10 cellular contexts compared by ENCODE assay signal in genomic region chr3:37946531-37946889, GRCh38. TPM values are rescaled to one million over a fixed set of nuclear protein-coding genes. Genes with fewer than 3 reads are reported as not detected.
DNase-seq lines count a peak whose midpoint lies in the region; ATAC-seq and TF ChIP-seq lines count a peak whose summit lies in the region.
"Had no signal": no experiment of that assay in that cellular context is flagged by ENCODE, and none has a peak within 500 bp of the region (broad histone marks: within the 10 kb centered on the region; RNA-seq: fewer than 3 reads in every experiment).

No MANE protein-coding gene starts in this region.

- CTCF ChIA-PET in HEK293 (lab: Yijun Ruan, JAX) = interaction anchor here (0.6 to 1.0 kb wide), 2 partner anchors 21 to 92 kb away, joined by 3 to 4 read pairs; no protein-coding TSS in a partner anchor
- CTCF ChIA-PET in CD8-positive, alpha-beta memory T cell (lab: Charles Lee) = no interaction called here

- H3K27me3 Mint-ChIP-seq in CD8-positive, alpha-beta memory T cell = peaks cover 2 to 6% of the 10 kb centered on the region in 2 donors
- H3K27me3 Mint-ChIP-seq: activated naive CD8-positive, alpha-beta T cell treated with anti-CD3 and anti-CD28 coated beads for 36 hours had no signal

- H3K9me3 ChIP-seq in HEK293 (ENCODE audit: control insufficient read depth, insufficient read depth, low read depth, low read length) = no peaks in the 10 kb centered on the region
- no peaks in the 10 kb centered on the region for H3K9me3 ChIP-seq in left lung
- H3K9me3 ChIP-seq in stomach = no peaks in the 10 kb centered on the region
- H3K9me3 ChIP-seq in CD8-positive, alpha-beta memory T cell (ENCODE audit: low read length) = no peaks in the 10 kb centered on the region
- H3K9me3 ChIP-seq: BLaER1 had no signal

- no peak overlapping the region for H3K27ac Mint-ChIP-seq in CD8-positive, alpha-beta memory T cell
- H3K27ac Mint-ChIP-seq: activated naive CD8-positive, alpha-beta T cell treated with anti-CD3 and anti-CD28 coated beads for 36 hours had no signal

- no peaks in the 10 kb centered on the region for H3K9me3 Mint-ChIP-seq in CD8-positive, alpha-beta memory T cell
- H3K9me3 Mint-ChIP-seq: activated naive CD8-positive, alpha-beta T cell treated with anti-CD3 and anti-CD28 coated beads for 36 hours had no signal

- H3K4me1 Mint-ChIP-seq in CD8-positive, alpha-beta memory T cell = no peaks in the 10 kb centered on the region

- no peak overlapping the region for H3K4me3 Mint-ChIP-seq in CD8-positive, alpha-beta memory T cell
- H3K4me3 Mint-ChIP-seq: activated naive CD8-positive, alpha-beta T cell treated with anti-CD3 and anti-CD28 coated beads for 36 hours had no signal

- ATAC-seq in left lung = no peak
- no peak for ATAC-seq in GM19324 (IDR thresholded peaks at IDR 0.05; ENCODE audit: low FRiP score, unreplicated experiment)

- H3K27me3 ChIP-seq in brain microvascular endothelial cell (replicated peaks) (no peaks in the 10 kb centered on the region), left lung (no peaks in the 10 kb centered on the region), stomach (no peaks in the 10 kb centered on the region)
- no peaks in the 10 kb centered on the region for H3K27me3 ChIP-seq in CD8-positive, alpha-beta memory T cell (ENCODE audit: insufficient read depth, low read length, poor library complexity, severe bottlenecking)
- H3K27me3 ChIP-seq: BLaER1 had no signal

- no peak for TF ChIP-seq POLR2A in stomach (IDR thresholded peaks at IDR 0.05)

- no peak overlapping the region for H3K27ac ChIP-seq in HEK293 (ENCODE audit: extremely low read depth, low read depth, low read length)
- H3K27ac ChIP-seq in brain microvascular endothelial cell = peak overlapping the region; percentile 62
- H3K27ac ChIP-seq in left lung = peak overlapping the region; percentile 43 to 54
- peak overlapping the region; percentile 67 to 84 (median 75) for H3K27ac ChIP-seq in stomach
- H3K27ac ChIP-seq in CD8-positive, alpha-beta memory T cell (ENCODE audit: low read depth, low read length) = no peak overlapping the region
- H3K27ac ChIP-seq: BLaER1 had no signal

- H3K4me1 ChIP-seq in HEK293 (ENCODE audit: control insufficient read depth, insufficient read depth, low read length) (peaks cover 7% of the 10 kb centered on the region), left lung (peaks cover 26 to 50% of the 10 kb centered on the region in 2 donors), stomach (peaks cover 50 to 65% (median 57%) of the 10 kb centered on the region in 4 donors)
- no peaks in the 10 kb centered on the region for H3K4me1 ChIP-seq in CD8-positive, alpha-beta memory T cell (ENCODE audit: insufficient read depth, low read length)

- H3K36me3 ChIP-seq in HEK293 (ENCODE audit: control insufficient read depth in 2 of 2, insufficient read depth in 1 of 2, low read length in 2 of 2) (no peaks in the 10 kb centered on the region), brain microvascular endothelial cell (replicated peaks) (no peaks in the 10 kb centered on the region), left lung (no peaks in the 10 kb centered on the region), stomach (no peaks in the 10 kb centered on the region)
- no peaks in the 10 kb centered on the region for H3K36me3 ChIP-seq in CD8-positive, alpha-beta memory T cell (ENCODE audit: insufficient read depth, low read length)
- H3K36me3 ChIP-seq: BLaER1 had no signal

- WGBS in stomach, 5 donors = 27 to 33% (median 32%) methylated on average over 2 of the region's 2 CpGs

- in situ Hi-C loops in brain microvascular endothelial cell (cut with HindIII; ENCODE audit: low pct_ligation_motif_present, low sequenced_read_pairs) = no loop called here

- intact Hi-C loops in left lung (cut with DNase I) (no loop called here), stomach (cut with DNase I; ENCODE audit: low total_unique reads) (no loop called here)

- H3K36me3 Mint-ChIP-seq in CD8-positive, alpha-beta memory T cell = no peaks in the 10 kb centered on the region
- H3K36me3 Mint-ChIP-seq: activated naive CD8-positive, alpha-beta T cell treated with anti-CD3 and anti-CD28 coated beads for 36 hours had no signal

- no peak for TF ChIP-seq EP300 in stomach (IDR thresholded peaks at IDR 0.05)

- no peak overlapping the region for H3K4me3 ChIP-seq in HEK293 (ENCODE audit: low read depth, low read length)
- no peak overlapping the region for H3K4me3 ChIP-seq in brain microvascular endothelial cell (ENCODE audit: low read depth, low read length)
- H3K4me3 ChIP-seq in left lung = no peak overlapping the region
- H3K4me3 ChIP-seq in stomach = no peak overlapping the region
- H3K4me3 ChIP-seq in CD8-positive, alpha-beta memory T cell (ENCODE audit: low read length) = no peak overlapping the region
- H3K4me3 ChIP-seq: BLaER1 had no signal

- TF ChIP-seq CTCF in HEK293 (tag by site-specific recombination; IDR thresholded peaks at IDR 0.05) = no peak
- TF ChIP-seq CTCF in brain microvascular endothelial cell (IDR thresholded peaks at IDR 0.05; ENCODE audit: low read depth, low read length, missing control alignments) = no peak
- TF ChIP-seq CTCF in left lung (IDR thresholded peaks at IDR 0.05) = no peak
- no peak for TF ChIP-seq CTCF in stomach (IDR thresholded peaks at IDR 0.05)

- no peak for DNase-seq in brain microvascular endothelial cell
- no peak for DNase-seq in left lung
- DNase-seq in stomach = no peak
- DNase-seq in NCI-H1417 treated with DMSO at 0.1 percent for 48 hours (lab: John Stamatoyannopoulos, UW) = no peak
- no peak for DNase-seq in CD8-positive, alpha-beta memory T cell
- DNase-seq in NCI-H524 treated with DMSO at 0.1 percent for 48 hours (lab: John Stamatoyannopoulos, UW) = no peak
- DNase-seq: activated naive CD8-positive, alpha-beta T cell treated with anti-CD3 and anti-CD28 coated beads for 36 hours had no signal

- POLR2A ChIA-PET in HEK293 (lab: Yijun Ruan, JAX) = no interaction called here
- POLR2A ChIA-PET in CD8-positive, alpha-beta memory T cell (lab: Charles Lee) = no interaction called here

TF ChIP-seq in HEK293, 187 proteins besides CTCF, POLR2A, EP300 and RAD21:
- TF ChIP-seq ZBTB20 (tag by site-specific recombination; IDR thresholded peaks at IDR 0.05) (0 out of 2 replicates have a peak, but pooled peaks have one; percentile 3), ZNF221 (tag by site-specific recombination; IDR thresholded peaks at IDR 0.05; ENCODE audit: borderline replicate concordance) (no peak)

RNA-seq across cellular contexts. Expression of gene VILL, which starts 44.1 kb away (rescaled TPM):
- total RNA-seq in left lung = 10 to 100 TPM; 29.0 to 36.9 TPM
- total RNA-seq in stomach = 100 to 1,000 TPM in 2 of 5 donors, 10 to 100 TPM in 3; 59.8 to 191 (median 86.8) TPM
- 100 to 1,000 TPM in 1 of 3 donors, 10 to 100 TPM in 2; 24.1 to 202 (median 43.7) TPM for polyA plus RNA-seq in stomach
- total RNA-seq in CD8-positive, alpha-beta memory T cell = 10 to 100 TPM; 14.7 to 15.8 TPM
- polyA plus RNA-seq in CD8-positive, alpha-beta memory T cell = 16.8 TPM

Comparison
In these comparisons a context has a peak if more than half of its experiments do, and no peak if none do; other contexts are left out.
1. H3K27ac ChIP-seq: peak in brain microvascular endothelial cell (single experiment), left lung (2 of 2) and stomach (5 of 5); none in HEK293 (single experiment) and CD8-positive, alpha-beta memory T cell (single experiment).